2 cellular contexts compared by ENCODE assay signal in genomic region chr3:49469876-49470713, GRCh38.
TF ChIP-seq lines count a peak whose summit lies in the region.

TSS of gene DAG1 (plus strand) at chr3:49470267. CDS start at chr3:49510535, 40,268 bp downstream.

TF ChIP-seq in IMR-90, 13 proteins besides CTCF, POLR2A, EP300 and RAD21:
- TF ChIP-seq MXI1 (IDR thresholded peaks at IDR 0.05; ENCODE audit: borderline replicate concordance, low read depth, low read length): peak; percentile 57; the same call in 1 of the 2 replicates
- peak; percentile 66 for TF ChIP-seq RCOR1 (IDR thresholded peaks at IDR 0.05; ENCODE audit: insufficient replicate concordance, low read length)
- TF ChIP-seq SMC3 (IDR thresholded peaks at IDR 0.05; ENCODE audit: low read depth, low read length): no peak
TF ChIP-seq in IMR-90: peak in this region for 2.

TF ChIP-seq in endothelial cell of umbilical vein, 7 proteins besides CTCF, POLR2A, EP300 and RAD21:
- TF ChIP-seq GATA2 (IDR thresholded peaks at IDR 0.05; ENCODE audit: insufficient read depth, insufficient read length, low read depth, low read length): no peak
- TF ChIP-seq POLR2AphosphoS5 (IDR thresholded peaks at IDR 0.05; ENCODE audit: insufficient read depth, low read depth, low read length): peak; percentile 86
